In the genomic region with DNA sequence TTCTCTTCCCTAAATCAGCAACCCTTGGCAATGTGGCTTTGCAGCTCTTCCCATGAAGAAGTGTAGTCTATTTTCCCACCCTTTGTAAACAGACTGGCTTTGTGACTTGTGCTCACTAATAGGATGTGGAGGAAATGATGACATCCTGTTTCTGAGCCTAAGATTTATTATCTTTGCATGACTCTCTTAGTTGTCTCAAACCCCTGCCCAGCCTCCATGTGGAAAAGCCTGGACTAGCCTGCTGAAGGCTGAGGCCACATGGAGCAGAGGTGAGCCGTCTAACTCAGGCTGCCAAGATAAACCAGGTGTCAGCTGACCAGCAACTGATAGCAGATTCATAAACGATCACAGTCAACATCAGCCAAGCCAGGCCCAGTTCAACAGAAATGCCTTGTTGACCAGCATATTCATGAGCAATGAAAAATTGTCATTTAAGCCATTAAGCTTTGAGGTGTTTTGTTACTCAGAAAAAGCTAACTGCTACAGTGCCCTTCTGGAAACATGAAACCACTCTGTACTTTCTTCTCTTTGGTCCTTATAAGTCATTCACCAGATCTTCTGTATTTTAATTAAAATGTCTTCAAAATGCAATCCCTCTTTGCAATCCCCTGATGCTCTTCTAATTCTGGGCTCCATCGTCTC, we compare ENCODE assay signal across 13 cellular contexts.
A peak's percentile ranks its signal among the peaks of the same experiment; 100 is the strongest.
DNase-seq lines count a peak whose midpoint lies in the region; ATAC-seq, FAIRE-seq and TF ChIP-seq lines count a peak whose summit lies in the region.
"Had no signal": no experiment of that assay in that cellular context is flagged by ENCODE, and none has a peak within 500 bp of the region (broad histone marks: within the 10 kb centered on the region; RNA-seq: fewer than 3 reads in every experiment).

No MANE protein-coding gene starts in this region.

- H3K27me3 ChIP-seq in adrenal gland = no peaks in the 10 kb centered on the region
- H3K27me3 ChIP-seq in small intestine (ENCODE audit: control insufficient read depth in 2 of 2, insufficient read depth in 2 of 2, low read length in 2 of 2) = no peaks in the 10 kb centered on the region
- H3K27me3 ChIP-seq: esophagus squamous epithelium had no signal

- no peaks in the 10 kb centered on the region for H3K36me3 ChIP-seq in adrenal gland (replicated peaks in 1 of 2)
- no peaks in the 10 kb centered on the region for H3K36me3 ChIP-seq in small intestine (ENCODE audit: control insufficient read depth in 2 of 2, insufficient read depth in 2 of 2, low read length in 2 of 2)
- H3K36me3 ChIP-seq: esophagus squamous epithelium, thoracic aorta had no signal

- H3K4me3 ChIP-seq in AG09309 (ENCODE audit: control insufficient read depth, low read depth, low read length) (no peak overlapping the region), adrenal gland (no peak overlapping the region), small intestine (ENCODE audit: low read depth in 1 of 2, low read length in 2 of 2) (no peak overlapping the region)
- H3K4me3 ChIP-seq: esophagus squamous epithelium, thoracic aorta had no signal

- no peak for TF ChIP-seq POLR2A in adrenal gland (IDR thresholded peaks at IDR 0.05)

- no peak overlapping the region for H3K27ac ChIP-seq in adrenal gland
- H3K27ac ChIP-seq in small intestine (ENCODE audit: low read depth in 1 of 2, low read length in 1 of 2) = no peak overlapping the region
- H3K27ac ChIP-seq: esophagus squamous epithelium, thoracic aorta had no signal

- TF ChIP-seq CTCF in AG09309 (IDR thresholded peaks at IDR 0.05; ENCODE audit: control insufficient read depth, insufficient read depth, low read depth, low read length, missing control alignments) (no peak), adrenal gland (IDR thresholded peaks at IDR 0.05) (no peak), GM10266 (IDR thresholded peaks at IDR 0.05; ENCODE audit: control insufficient read depth, insufficient read depth, low read depth, missing control alignments) (no peak)

- 41 to 49% (median 44%) methylated on average over 3 of the region's 3 CpGs for WGBS in adrenal gland, 4 donors
- 31 to 37% (median 36%) methylated on average over 3 of the region's 3 CpGs for WGBS in small intestine, 3 donors

- DNase-seq in AG09309 (ENCODE audit: low read depth) (peak; percentile 18), HK-2 (ENCODE audit: unreplicated experiment) (peak; percentile 5), adrenal gland (peak in 5 of 7 donors; percentile 15 to 55 (median 17)), islet precursor cell (peak; percentile 75), small intestine (no peak), activated gamma-delta T cell treated with Interleukin-2 at 50 U/mL for 16 hours (no peak), GM10266 (ENCODE audit: extremely low spot score) (no peak)
- DNase-seq: activated CD4-positive, alpha-beta memory T cell treated with anti-CD3 and anti-CD28 coated beads, Interleukin-2, amount 10 ng/mL, durations not matched to agents 7 days and 5 days; esophagus squamous epithelium; NCI-H1417 had no signal

- no peaks in the 10 kb centered on the region for H3K4me1 ChIP-seq in adrenal gland (replicated peaks in 1 of 2)
- H3K4me1 ChIP-seq in small intestine (ENCODE audit: control insufficient read depth in 2 of 2, insufficient read depth in 1 of 2, low read depth in 1 of 2, low read length in 1 of 2) = no peaks in the 10 kb centered on the region
- H3K4me1 ChIP-seq: Caco-2, esophagus squamous epithelium had no signal

- FAIRE-seq in small intestine (lab: Jason Lieb, UNC) = no peak

- H3K9me3 ChIP-seq in adrenal gland (replicated peaks in 1 of 3) (no peaks in the 10 kb centered on the region), small intestine (ENCODE audit: control insufficient read depth, low read depth) (peaks cover 2% of the 10 kb centered on the region)
- H3K9me3 ChIP-seq: Caco-2, esophagus squamous epithelium, thoracic aorta had no signal

- intact Hi-C loops in adrenal gland (cut with DNase I) = no loop called here

- ATAC-seq in HG03175 (IDR thresholded peaks at IDR 0.05; ENCODE audit: unreplicated experiment) = no peak

Comparison
In these comparisons a context has a peak if more than half of its experiments do, and no peak if none do; other contexts are left out.
1. DNase-seq: peak in AG09309 (single experiment), HK-2 (single experiment), adrenal gland (5 of 7) and islet precursor cell (single experiment); none in small intestine (single experiment), activated gamma-delta T cell treated with Interleukin-2 at 50 U/mL for 16 hours (single experiment) and GM10266 (single experiment).